ENCODE assay signal across 8 cellular contexts in the genomic region with DNA sequence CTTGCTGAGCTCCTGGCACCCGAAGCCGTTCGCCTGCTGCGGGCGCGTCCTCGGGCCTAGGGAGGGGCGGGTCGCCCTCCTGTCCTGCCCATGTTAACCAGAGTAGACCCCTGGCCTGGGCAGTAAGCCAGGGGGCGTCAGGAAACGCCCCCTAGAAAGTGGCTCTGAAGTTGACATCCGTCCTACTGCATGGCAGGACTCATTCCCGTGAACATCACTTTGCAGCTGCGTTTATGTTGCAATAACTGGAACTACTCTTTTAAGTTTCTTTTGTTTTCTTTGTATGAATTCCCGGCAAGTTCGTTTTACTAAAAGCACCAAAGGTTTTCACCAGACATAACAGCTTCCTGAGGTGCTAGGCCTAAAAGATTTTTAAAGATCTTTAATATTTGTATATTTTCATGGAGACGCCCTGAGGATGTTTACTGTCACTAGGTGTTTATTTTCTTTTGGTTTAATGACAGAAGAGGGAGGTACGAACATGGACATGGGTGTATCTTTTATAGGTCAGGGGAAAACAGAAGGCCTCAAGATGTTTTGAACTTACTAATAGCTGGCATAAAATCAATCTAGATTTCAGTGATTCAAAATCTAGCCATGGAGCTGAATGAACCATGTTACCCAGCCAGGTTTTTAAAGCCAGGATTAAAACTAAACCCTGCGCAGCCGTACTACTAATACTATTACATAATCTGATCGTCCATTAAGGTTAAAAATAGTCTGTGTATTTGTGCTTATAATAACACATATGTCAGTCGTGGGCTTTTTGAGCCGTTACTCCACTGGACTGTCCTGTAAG. TPM values are rescaled to one million over a fixed set of nuclear protein-coding genes. Genes with fewer than 3 reads are reported as not detected.
DNase-seq lines count a peak whose midpoint lies in the region; ATAC-seq, FAIRE-seq and TF ChIP-seq lines count a peak whose summit lies in the region.

No MANE protein-coding gene starts in this region.

- peaks cover 2% of the 10 kb centered on the region for H3K36me3 Mint-ChIP-seq in activated T-cell treated with anti-CD3 and anti-CD28 coated beads, Interleukin-2, amount 50 U/mL, for 4 hours (ENCODE audit: insufficient read depth)

- no peaks in the 10 kb centered on the region for H3K27me3 ChIP-seq in bronchial epithelial cell (ENCODE audit: control insufficient read depth, insufficient read depth, low read length)

- peak overlapping the region; percentile 94 for H3K4me3 Mint-ChIP-seq in activated T-cell treated with anti-CD3 and anti-CD28 coated beads, Interleukin-2, amount 50 U/mL, for 4 hours

- H3K36me3 ChIP-seq in bronchial epithelial cell (ENCODE audit: control insufficient read depth, insufficient read depth, low read length), result no peaks in the 10 kb centered on the region

- no peak for TF ChIP-seq CTCF in bronchial epithelial cell (IDR thresholded peaks at IDR 0.05; ENCODE audit: insufficient read depth, low read length, severe bottlenecking)

- peak in 1 of 2 donors; percentile 20 for ATAC-seq in activated T-cell treated with anti-CD3 and anti-CD28 coated beads, Interleukin-2, amount 50 U/mL, for 4 hours
- ATAC-seq in left colon (peak; percentile 24), GM21526 (IDR thresholded peaks at IDR 0.05; ENCODE audit: low FRiP score, unreplicated experiment) (no peak)

- peak overlapping the region; percentile 96 for H3K4me3 ChIP-seq in bronchial epithelial cell (ENCODE audit: low read depth, low read length)

- no peak for FAIRE-seq in bronchial epithelial cell (lab: Jason Lieb, UNC)

- DNase-seq in activated T-cell treated with anti-CD3 and anti-CD28 coated beads, Interleukin-2, amount 50 U/mL, for 4 hours, result no peak
- DNase-seq in activated T-cell treated with anti-CD3 and anti-CD28 coated beads, Interleukin-2, amount 50 U/mL, for 48 hours, result no peak
- peak; percentile 38 for DNase-seq in NCI-H524 treated with DMSO at 0.1 percent for 48 hours (lab: John Stamatoyannopoulos, UW)
- DNase-seq in bronchial epithelial cell (ENCODE audit: low read depth), result peak; percentile 29
- no peak for DNase-seq in left colon
- DNase-seq in superior temporal gyrus (ENCODE audit: extremely low spot score), result peak; percentile 66
- no peak for DNase-seq in NCI-H226

- intact Hi-C loops in left colon (cut with DNase I, micrococcal nuclease), result no loop called here

- H3K4me1 Mint-ChIP-seq in activated T-cell treated with anti-CD3 and anti-CD28 coated beads, Interleukin-2, amount 50 U/mL, for 4 hours (ENCODE audit: low read depth), result peaks cover 29% of the 10 kb centered on the region

- no peaks in the 10 kb centered on the region for H3K27me3 Mint-ChIP-seq in activated T-cell treated with anti-CD3 and anti-CD28 coated beads, Interleukin-2, amount 50 U/mL, for 4 hours (ENCODE audit: low read depth)

- H3K9me3 Mint-ChIP-seq in activated T-cell treated with anti-CD3 and anti-CD28 coated beads, Interleukin-2, amount 50 U/mL, for 4 hours, result no peaks in the 10 kb centered on the region

RNA-seq across cellular contexts. Expression of gene C15orf61, which starts 1.0 kb away (rescaled TPM):
- total RNA-seq in activated T-cell treated with anti-CD3 and anti-CD28 coated beads, Interleukin-2, amount 50 U/mL, for 4 hours, result 1 to 10 TPM; 8.3 to 9.2 (median 8.6) TPM
- total RNA-seq in bronchial epithelial cell (1.8 and 2.1 TPM in 2 replicates), left colon (1 to 10 TPM; 5.5 to 7.0 TPM)

RNA-seq across cellular contexts. Expression of gene MAP2K5, which starts 20.5 kb away (rescaled TPM):
- 10 to 100 TPM; 13.0 to 14.6 (median 14.2) TPM for total RNA-seq in activated T-cell treated with anti-CD3 and anti-CD28 coated beads, Interleukin-2, amount 50 U/mL, for 4 hours
- total RNA-seq in bronchial epithelial cell, result 2.4 and 2.9 TPM in 2 replicates
- total RNA-seq in left colon, result 10 to 100 TPM; 19.1 to 23.0 TPM

Comparison
In these comparisons a context has a peak if more than half of its experiments do, and no peak if none do; other contexts are left out.
1. DNase-seq: peak in NCI-H524 treated with DMSO at 0.1 percent for 48 hours (single experiment), bronchial epithelial cell (single experiment) and superior temporal gyrus (single experiment); none in activated T-cell treated with anti-CD3 and anti-CD28 coated beads, Interleukin-2, amount 50 U/mL, for 4 hours (single experiment), activated T-cell treated with anti-CD3 and anti-CD28 coated beads, Interleukin-2, amount 50 U/mL, for 48 hours (0 of 2), left colon (0 of 2) and NCI-H226 (single experiment).